ENCODE assay signal across 7 cellular contexts in the genomic region with DNA sequence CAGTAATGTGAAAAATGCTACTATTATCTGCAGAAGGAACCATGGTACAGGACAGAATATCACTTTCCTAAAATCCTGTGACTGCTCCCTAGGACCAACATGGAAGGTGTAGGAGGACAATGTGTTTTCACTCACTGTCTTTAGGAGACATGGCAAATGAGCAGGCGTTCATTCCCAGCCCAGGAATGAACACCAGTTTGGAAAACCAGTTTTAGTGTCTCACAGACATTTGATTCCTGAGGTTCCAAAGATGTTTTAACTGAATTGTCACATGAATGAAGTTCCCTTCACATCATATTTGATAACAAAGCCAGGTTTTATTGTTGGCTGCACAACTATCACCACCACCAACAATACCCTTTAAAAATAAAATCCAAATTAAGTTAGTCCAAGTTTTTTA.
"Had no signal": no experiment of that assay in that cellular context is flagged by ENCODE, and none has a peak within 500 bp of the region (broad histone marks: within the 10 kb centered on the region; RNA-seq: fewer than 3 reads in every experiment).

No MANE protein-coding gene starts in this region.

- H3K9ac ChIP-seq: GM23248 had no signal

- H3K9me3 Mint-ChIP-seq: HFFc6, IgD-negative memory B cell had no signal

- H3K4me3 ChIP-seq: GM23248, HAP-1 had no signal

- H3K4me3 Mint-ChIP-seq: HFFc6, IgD-negative memory B cell had no signal

- H2AFZ ChIP-seq: GM23248 had no signal

- H3K36me3 Mint-ChIP-seq: IgD-negative memory B cell had no signal

- H3K36me3 ChIP-seq: HAP-1 had no signal

- H3K9me3 ChIP-seq: HAP-1 had no signal

- H3K27ac Mint-ChIP-seq: HFFc6, IgD-negative memory B cell had no signal

- H3K4me1 ChIP-seq: HAP-1 had no signal

- H3K27ac ChIP-seq: GM23248, HL-60 had no signal

- H3K4me1 Mint-ChIP-seq: IgD-negative memory B cell had no signal

- DNase-seq: GM23248, GOT3, H7, HFFc6 had no signal
